Comparison of ENCODE assay signal across 19 cellular contexts in the genomic region with DNA sequence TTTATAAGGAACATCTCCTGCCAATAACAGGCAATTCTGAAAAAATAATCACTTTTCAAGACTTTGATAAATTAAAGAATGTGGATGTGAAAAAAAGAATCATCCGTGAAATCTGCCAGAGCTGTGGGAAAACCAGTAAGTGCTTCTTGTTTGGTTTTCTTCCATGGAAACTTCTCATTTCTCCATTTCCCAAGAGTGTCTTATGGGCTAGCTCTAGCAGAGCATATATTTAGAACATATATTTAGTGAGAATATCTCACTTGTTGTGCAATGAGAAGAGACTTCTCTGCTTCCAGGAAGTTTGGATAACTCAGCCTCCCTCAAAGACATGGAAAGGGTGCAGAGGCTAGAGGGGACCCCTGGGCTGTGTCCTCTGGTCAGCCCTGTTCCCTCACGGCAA. TPM values are rescaled to one million over a fixed set of nuclear protein-coding genes. Genes with fewer than 3 reads are reported as not detected.
A peak's percentile ranks its signal among the peaks of the same experiment; 100 is the strongest.
DNase-seq lines count a peak whose midpoint lies in the region; FAIRE-seq and TF ChIP-seq lines count a peak whose summit lies in the region.
"Had no signal": no experiment of that assay in that cellular context is flagged by ENCODE, and none has a peak within 500 bp of the region (broad histone marks: within the 10 kb centered on the region; RNA-seq: fewer than 3 reads in every experiment).

No MANE protein-coding gene starts in this region.

- peak overlapping the region; percentile 44; the same call in 1 of the 2 replicates for H3K9ac ChIP-seq in HUES64 (ENCODE audit: low read depth, low read length)
- H3K9ac ChIP-seq in astrocyte (ENCODE audit: low read length) = no peak overlapping the region
- no peak overlapping the region for H3K9ac ChIP-seq in smooth muscle cell (ENCODE audit: low read depth)

- H3K4me1 Mint-ChIP-seq in astrocyte (ENCODE audit: low read depth, unreplicated experiment) = peaks cover 15% of the 10 kb centered on the region
- H3K4me1 Mint-ChIP-seq in MCF 10A (ENCODE audit: insufficient read depth, unreplicated experiment) = peaks cover 6% of the 10 kb centered on the region

- H3K4me2 ChIP-seq in astrocyte (ENCODE audit: low read length) = no peak overlapping the region
- no peak overlapping the region for H3K4me2 ChIP-seq in hepatocyte
- no peak overlapping the region for H3K4me2 ChIP-seq in smooth muscle cell

- H3K36me3 ChIP-seq in HUES64 (ENCODE audit: insufficient read depth, low read length) (no peaks in the 10 kb centered on the region), astrocyte (ENCODE audit: insufficient read depth, low read length) (no peaks in the 10 kb centered on the region), hepatocyte (replicated peaks; ENCODE audit: insufficient read depth, low read depth) (no peaks in the 10 kb centered on the region), smooth muscle cell (ENCODE audit: low read depth) (no peaks in the 10 kb centered on the region)

- H3K27me3 Mint-ChIP-seq in astrocyte (ENCODE audit: low read depth, unreplicated experiment) (peaks cover 3% of the 10 kb centered on the region), MCF 10A (ENCODE audit: insufficient read depth, unreplicated experiment) (peaks cover 9% of the 10 kb centered on the region)

- 84% methylated on average over 2 of the region's 2 CpGs for WGBS in HUES64
- 59% methylated on average over 2 of the region's 2 CpGs for WGBS in hepatocyte (ENCODE audit: low lambda C conversion rate, missing lambda C conversion rate)
- 82% methylated on average over 2 of the region's 2 CpGs for WGBS in smooth muscle cell (ENCODE audit: low lambda C conversion rate)

- H2AFZ ChIP-seq in astrocyte (ENCODE audit: low read depth, low read length) = no peak overlapping the region
- H2AFZ ChIP-seq in hepatocyte = no peak overlapping the region
- no peak overlapping the region for H2AFZ ChIP-seq in smooth muscle cell (ENCODE audit: low read depth)

- intact Hi-C loops in MCF 10A (cut with micrococcal nuclease) = no loop called here

- H3K4me3 ChIP-seq in HUES64 (ENCODE audit: low read length) = no peak overlapping the region
- no peak overlapping the region for H3K4me3 ChIP-seq in astrocyte (ENCODE audit: insufficient read depth, low read depth, low read length)
- no peak overlapping the region for H3K4me3 ChIP-seq in hepatocyte
- H3K4me3 ChIP-seq in smooth muscle cell = no peak overlapping the region
- H3K4me3 ChIP-seq: K562 had no signal

- POLR2A ChIA-PET in MCF 10A (lab: Yijun Ruan, JAX) = no interaction called here

- TF ChIP-seq CTCF in astrocyte (IDR thresholded peaks at IDR 0.05; ENCODE audit: insufficient read depth, low read depth, low read length) (no peak), hepatocyte (IDR thresholded peaks at IDR 0.05; ENCODE audit: poor library complexity) (no peak), smooth muscle cell (IDR thresholded peaks at IDR 0.05; ENCODE audit: borderline replicate concordance, insufficient read depth, poor library complexity, severe bottlenecking) (no peak), MCF 10A (IDR thresholded peaks at IDR 0.05; ENCODE audit: unreplicated experiment) (no peak)

- H3F3A ChIP-seq in smooth muscle cell (ENCODE audit: low read depth) = no peaks in the 10 kb centered on the region

- DNase-seq in astrocyte (ENCODE audit: low read depth) (no peak), hepatocyte (ENCODE audit: low spot score) (no peak), smooth muscle cell (lab: John Stamatoyannopoulos, UW; ENCODE audit: unreplicated experiment) (no peak), NCI-H1436 treated with DMSO at 0.1 percent for 48 hours (lab: John Stamatoyannopoulos, UW) (no peak), MCF 10A (ENCODE audit: unreplicated experiment) (no peak)
- no peak for DNase-seq in activated CD8-positive, alpha-beta memory T cell treated with anti-CD3 and anti-CD28 coated beads, Interleukin-2, amount 50 U/mL, for 4 hours
- no peak for DNase-seq in stimulated activated CD4-positive, alpha-beta T cell treated with anti-CD3 and anti-CD28 coated beads, Interleukin-15, amount 100 ng/mL, for 24 hours
- DNase-seq: DMS79, NCI-H1417 treated with DMSO at 0.1 percent for 48 hours, NCI-H1930, NCI-H2171, NCI-H526, Right ventricle myocardium superior had no signal

- H3K9me3 Mint-ChIP-seq in astrocyte (ENCODE audit: unreplicated experiment) (no peaks in the 10 kb centered on the region), MCF 10A (ENCODE audit: unreplicated experiment) (peaks cover 7% of the 10 kb centered on the region)

- H3K27me3 ChIP-seq in HUES64 (ENCODE audit: insufficient read depth, low read length) = no peaks in the 10 kb centered on the region
- no peaks in the 10 kb centered on the region for H3K27me3 ChIP-seq in astrocyte (ENCODE audit: insufficient read depth, low read length)
- H3K27me3 ChIP-seq in hepatocyte = no peaks in the 10 kb centered on the region
- peaks cover under 1% of the 10 kb centered on the region for H3K27me3 ChIP-seq in smooth muscle cell (ENCODE audit: low read depth)

- H3K4me3 Mint-ChIP-seq in astrocyte (ENCODE audit: unreplicated experiment) (no peak overlapping the region), MCF 10A (ENCODE audit: unreplicated experiment) (no peak overlapping the region)

- H3K9me3 ChIP-seq in HUES64 (ENCODE audit: insufficient read depth, low read depth, low read length) = no peaks in the 10 kb centered on the region
- no peaks in the 10 kb centered on the region for H3K9me3 ChIP-seq in astrocyte (ENCODE audit: insufficient read depth, low read depth, low read length)
- H3K9me3 ChIP-seq in hepatocyte (ENCODE audit: low read depth) = no peaks in the 10 kb centered on the region
- no peaks in the 10 kb centered on the region for H3K9me3 ChIP-seq in smooth muscle cell (replicated peaks; ENCODE audit: low read depth)

- H3K27ac ChIP-seq in HUES64 (ENCODE audit: low read depth, low read length) (peak overlapping the region; percentile 57), astrocyte (ENCODE audit: low read depth, low read length) (no peak overlapping the region), hepatocyte (peak overlapping the region; percentile 32), smooth muscle cell (ENCODE audit: low read depth) (peak overlapping the region; percentile 48)
- H3K27ac ChIP-seq: C4-2B, HL-60 had no signal

- no peaks in the 10 kb centered on the region for H3K79me2 ChIP-seq in astrocyte (ENCODE audit: insufficient read depth, low read length)
- H3K79me2 ChIP-seq in hepatocyte = no peaks in the 10 kb centered on the region
- H3K79me2 ChIP-seq in smooth muscle cell (ENCODE audit: low read depth) = no peaks in the 10 kb centered on the region

- H3K9me2 ChIP-seq in hepatocyte (replicated peaks; ENCODE audit: insufficient read depth) = no peaks in the 10 kb centered on the region

- H3K4me1 ChIP-seq in HUES64 (ENCODE audit: insufficient read depth, low read length) (peaks cover 15% of the 10 kb centered on the region; the same call in 1 of the 2 replicates), astrocyte (ENCODE audit: insufficient read depth, low read length) (peaks cover 4% of the 10 kb centered on the region), hepatocyte (ENCODE audit: insufficient read depth) (peaks cover 10% of the 10 kb centered on the region), smooth muscle cell (ENCODE audit: low read depth) (no peaks in the 10 kb centered on the region)

- H4K20me1 ChIP-seq in astrocyte (ENCODE audit: insufficient read depth, low read length) (no peaks in the 10 kb centered on the region), hepatocyte (ENCODE audit: insufficient read depth, poor library complexity, severe bottlenecking) (no peaks in the 10 kb centered on the region), smooth muscle cell (ENCODE audit: low read depth) (no peaks in the 10 kb centered on the region)

- CTCF ChIA-PET in MCF 10A (lab: Yijun Ruan, JAX) = interaction anchor here (0.5 kb wide), 1 partner anchor 119 kb away, joined by 3 read pairs; no protein-coding TSS in a partner anchor

- no peak for FAIRE-seq in astrocyte (lab: Jason Lieb, UNC)
- FAIRE-seq: H54, HTR-8/SVneo, K562 had no signal

- no TSS peak for BruUV-seq in MCF 10A (replicated peaks; lab: Mats Ljungman, UMichigan)

- peak overlapping the region; percentile 64 for H3K27ac Mint-ChIP-seq in astrocyte (ENCODE audit: unreplicated experiment)
- no peak overlapping the region for H3K27ac Mint-ChIP-seq in MCF 10A (ENCODE audit: low read depth, unreplicated experiment)

- H3K36me3 Mint-ChIP-seq in astrocyte (ENCODE audit: low read depth, unreplicated experiment) (no peaks in the 10 kb centered on the region), MCF 10A (ENCODE audit: insufficient read depth, unreplicated experiment) (no peaks in the 10 kb centered on the region)

RNA-seq across cellular contexts. Expression of gene COL6A5, which starts 49.9 kb away (rescaled TPM):
- 0.05 TPM for polyA plus RNA-seq in HUES64 (2013, experiment 1 of 2)
- polyA plus RNA-seq in HUES64 (2013, experiment 2 of 2) = not detected
- 0.02 and 0.05 TPM in 2 replicates for total RNA-seq in astrocyte
- total RNA-seq in hepatocyte = 0.08 and 1.1 TPM in 2 replicates
- polyA plus RNA-seq in hepatocyte = 0.11 TPM in 2 replicates
- 0.18 and 1.2 TPM in 2 replicates for total RNA-seq in smooth muscle cell
- 0.18 TPM in 1 of 2 replicates, not detected in the other for polyA plus RNA-seq in smooth muscle cell
- total RNA-seq in MCF 10A (2022) = not detected in 2 replicates
- total RNA-seq: Right ventricle myocardium superior had no signal
